Comparison of ENCODE assay signal across 1 cellular context in the genomic region with DNA sequence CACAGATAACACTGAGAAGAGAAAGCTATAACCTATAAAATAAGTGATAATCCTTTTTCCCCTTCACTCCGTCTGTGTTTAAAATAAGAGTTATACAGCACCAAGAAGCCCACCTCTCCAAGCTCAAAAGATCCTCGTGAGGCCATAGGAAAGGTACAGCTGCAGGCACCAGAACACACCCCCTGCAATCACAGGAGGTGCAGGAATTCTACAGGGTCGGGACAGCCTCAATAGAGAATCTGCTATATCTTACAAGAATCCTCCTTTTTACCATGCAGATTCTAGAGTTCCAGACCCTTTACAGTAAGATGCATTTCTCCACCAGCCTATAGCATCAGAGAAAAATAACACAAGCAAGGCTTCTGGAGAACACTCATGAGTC.
TF ChIP-seq lines count a peak whose summit lies in the region.

No MANE protein-coding gene starts in this region.

TF ChIP-seq in HepG2, 621 proteins besides CTCF, POLR2A, EP300 and RAD21 (continued from another document):
- TF ChIP-seq CSRNP1 (CRISPR knock-in tag; IDR thresholded peaks at IDR 0.05) = no peak
- TF ChIP-seq ZBTB25 (CRISPR knock-in tag; IDR thresholded peaks at IDR 0.05) = 0 out of 2 replicates have a peak, but pooled peaks have one; percentile 9
- 0 out of 4 replicates have a peak, but pooled peaks of 1 of the 2 experiments have one; percentile 6 for TF ChIP-seq ATF4 (CRISPR knock-in tag; IDR thresholded peaks at IDR 0.05)
- no peak for TF ChIP-seq ZNF253 (CRISPR knock-in tag; IDR thresholded peaks at IDR 0.05; ENCODE audit: borderline replicate concordance)
- no peak for TF ChIP-seq CREB1 (IDR thresholded peaks at IDR 0.05)
- TF ChIP-seq CREB1 (CRISPR knock-in tag; IDR thresholded peaks at IDR 0.05) = peak; percentile 52; the same call in 1 of the 2 replicates
